21 cellular contexts compared by ENCODE assay signal in genomic region chr5:178489281-178489976, GRCh38.
"Had no signal": no experiment of that assay in that cellular context is flagged by ENCODE, and none has a peak within 500 bp of the region (broad histone marks: within the 10 kb centered on the region; RNA-seq: fewer than 3 reads in every experiment).

No MANE protein-coding gene starts in this region.

- H3K27ac ChIP-seq: body of pancreas, cardiac muscle cell, epithelial cell of prostate, heart left ventricle, sigmoid colon had no signal

- DNase-seq: activated CD4-positive, alpha-beta T cell treated with anti-CD3 and anti-CD28 coated beads, Interleukin-2, amount 10 ng/mL, durations not matched to agents 7 days and 5 days; activated CD4-positive, CD25-positive, alpha-beta regulatory T cell treated with anti-CD3 and anti-CD28 coated beads, Interleukin-2, amount 50 U/mL, for 72 hours; activated CD8-positive, alpha-beta T cell treated with anti-CD3 and anti-CD28 coated beads, Interleukin-2, amount 10 ng/mL, durations not matched to agents 7 days and 5 days; activated gamma-delta T cell treated with Interleukin-2 at 50 U/mL for 16 hours; anterior cingulate cortex; body of pancreas; cortex of kidney; heart left ventricle; islet precursor cell; left cardiac atrium; occipital lobe; sigmoid colon; stimulated activated CD4-positive, alpha-beta T cell treated with anti-CD3 and anti-CD28 coated beads, Interleukin-15, amount 100 ng/mL, for 24 hours; stimulated activated CD8-positive, alpha-beta memory T cell treated with anti-CD3 and anti-CD28 coated beads, Interleukin-4, amount 100 ng/mL, for 48 hours; stimulated activated naive B cell treated with anti-CD40 and anti-IgM and Interleukin-4, amounts not matched to agents 10 μg/mL and 1 μg/mL and 100 μg/mL, for 72 hours; trophoblast cell had no signal

- H3K27me3 Mint-ChIP-seq: activated CD4-positive, alpha-beta T cell treated with anti-CD3 and anti-CD28 coated beads, Interleukin-2, amount 10 ng/mL, durations not matched to agents 7 days and 5 days had no signal

- H3K9me3 ChIP-seq: body of pancreas had no signal

- H3K9me3 Mint-ChIP-seq: activated CD4-positive, alpha-beta T cell treated with anti-CD3 and anti-CD28 coated beads, Interleukin-2, amount 10 ng/mL, durations not matched to agents 7 days and 5 days; activated naive CD4-positive, alpha-beta T cell treated with anti-CD3 and anti-CD28 coated beads, Interleukin-2, amount 50 U/mL, for 24 hours; stimulated activated naive B cell treated with anti-CD40 and anti-IgM and Interleukin-4, amounts not matched to agents 10 μg/mL and 1 μg/mL and 100 μg/mL, for 72 hours had no signal

- H3K4me1 Mint-ChIP-seq: activated CD4-positive, alpha-beta T cell treated with anti-CD3 and anti-CD28 coated beads, Interleukin-2, amount 10 ng/mL, durations not matched to agents 7 days and 5 days; activated naive CD4-positive, alpha-beta T cell treated with anti-CD3 and anti-CD28 coated beads, Interleukin-2, amount 50 U/mL, for 24 hours; stimulated activated naive B cell treated with anti-CD40 and anti-IgM and Interleukin-4, amounts not matched to agents 10 μg/mL and 1 μg/mL and 100 μg/mL, for 72 hours had no signal

- H3K27me3 ChIP-seq: body of pancreas, cardiac muscle cell, heart left ventricle, sigmoid colon had no signal

- H3K4me1 ChIP-seq: body of pancreas, sigmoid colon had no signal

- H3K4me3 Mint-ChIP-seq: activated CD4-positive, alpha-beta T cell treated with anti-CD3 and anti-CD28 coated beads, Interleukin-2, amount 10 ng/mL, durations not matched to agents 7 days and 5 days; activated CD8-positive, alpha-beta T cell treated with anti-CD3 and anti-CD28 coated beads, Interleukin-2, amount 10 ng/mL, durations not matched to agents 7 days and 5 days; activated naive CD4-positive, alpha-beta T cell treated with anti-CD3 and anti-CD28 coated beads, Interleukin-2, amount 50 U/mL, for 24 hours; nephron; stimulated activated naive B cell treated with anti-CD40 and anti-IgM and Interleukin-4, amounts not matched to agents 10 μg/mL and 1 μg/mL and 100 μg/mL, for 72 hours had no signal

- H3K4me3 ChIP-seq: body of pancreas, cardiac muscle cell, heart left ventricle, sigmoid colon, smooth muscle cell had no signal

- H3K36me3 ChIP-seq: cardiac muscle cell, heart left ventricle, sigmoid colon had no signal

- H3K27ac Mint-ChIP-seq: activated CD4-positive, alpha-beta T cell treated with anti-CD3 and anti-CD28 coated beads, Interleukin-2, amount 10 ng/mL, durations not matched to agents 7 days and 5 days; activated CD8-positive, alpha-beta T cell treated with anti-CD3 and anti-CD28 coated beads, Interleukin-2, amount 10 ng/mL, durations not matched to agents 7 days and 5 days; activated naive CD4-positive, alpha-beta T cell treated with anti-CD3 and anti-CD28 coated beads, Interleukin-2, amount 50 U/mL, for 24 hours; stimulated activated naive B cell treated with anti-CD40 and anti-IgM and Interleukin-4, amounts not matched to agents 10 μg/mL and 1 μg/mL and 100 μg/mL, for 72 hours had no signal

- H3K4me2 ChIP-seq: smooth muscle cell had no signal
